Comparison of ENCODE assay signal across 27 cellular contexts in genomic region chr7:19097165-19097885, GRCh38. TPM values are rescaled to one million over a fixed set of nuclear protein-coding genes. Genes with fewer than 3 reads are reported as not detected.
"Had no signal": no experiment of that assay in that cellular context is flagged by ENCODE, and none has a peak within 500 bp of the region (broad histone marks: within the 10 kb centered on the region; RNA-seq: fewer than 3 reads in every experiment).

No MANE protein-coding gene starts in this region.

- H3K36me3 ChIP-seq: adrenal gland, gastrocnemius medialis, right lobe of liver, thoracic aorta, upper lobe of left lung, WERI-Rb-1 had no signal

- H3K27me3 ChIP-seq: upper lobe of left lung had no signal

- H3K9me3 ChIP-seq: adrenal gland, gastrocnemius medialis, mucosa of descending colon, right lobe of liver, thoracic aorta, upper lobe of left lung had no signal

- FAIRE-seq: astrocyte had no signal

- H3K4me3 ChIP-seq: adrenal gland, gastrocnemius medialis, mucosa of descending colon, right lobe of liver, thoracic aorta, upper lobe of left lung had no signal

- H3K4me3 Mint-ChIP-seq: activated CD8-positive, alpha-beta T cell treated with anti-CD3 and anti-CD28 coated beads, Interleukin-2, amount 10 ng/mL, durations not matched to agents 7 days and 5 days; activated naive CD4-positive, alpha-beta T cell treated with anti-CD3 and anti-CD28 coated beads, Interleukin-2, amount 50 U/mL, for 24 hours; activated T-helper 1 cell treated with anti-CD3 and anti-CD28 coated beads, Interleukin-12 subunit alpha, Interleukin-12 subunit beta, Interleukin-2, Interleukin-4 antibody, amounts not matched to agents 30 ng/mL and 10 ng/mL and 1 ng/mL, durations not matched to agents 14 hours and 24 hours and 36 hours; memory B cell; nephron progenitor cell had no signal

- H3K4me1 Mint-ChIP-seq: activated naive CD4-positive, alpha-beta T cell treated with anti-CD3 and anti-CD28 coated beads, Interleukin-2, amount 50 U/mL, for 24 hours; memory B cell; nephron progenitor cell had no signal

- H3K36me3 Mint-ChIP-seq: activated naive CD4-positive, alpha-beta T cell treated with anti-CD3 and anti-CD28 coated beads, Interleukin-2, amount 50 U/mL, for 24 hours; memory B cell had no signal

- H3K4me1 ChIP-seq: adrenal gland, gastrocnemius medialis, right lobe of liver, upper lobe of left lung had no signal

- DNase-seq: activated CD4-positive, alpha-beta T cell treated with anti-CD3 and anti-CD28 coated beads, Interleukin-2, amount 50 U/mL, for 1 hour; activated CD4-positive, CD25-positive, alpha-beta regulatory T cell treated with anti-CD3 and anti-CD28 coated beads, Interleukin-2, amount 50 U/mL, for 72 hours; activated CD8-positive, alpha-beta T cell treated with anti-CD3 and anti-CD28 coated beads, Interleukin-2, amount 10 ng/mL, durations not matched to agents 7 days and 5 days; activated gamma-delta T cell; adrenal gland; central memory CD4-positive, alpha-beta T cell; dermis blood vessel endothelial cell; effector CD8-positive, alpha-beta T cell; gastrocnemius medialis; hippocampal formation; islet precursor cell; left cardiac atrium; mucosa of descending colon; nephron progenitor cell; right lobe of liver; stimulated activated CD4-positive, alpha-beta T cell treated with anti-CD3 and anti-CD28 coated beads, Interleukin-4, amount 100 ng/mL, for 1 hour; stimulated activated naive CD4-positive, alpha-beta T cell; T-helper 1 cell; upper lobe of left lung; WERI-Rb-1 had no signal

- H3K9me3 Mint-ChIP-seq: activated naive CD4-positive, alpha-beta T cell treated with anti-CD3 and anti-CD28 coated beads, Interleukin-2, amount 50 U/mL, for 24 hours; activated T-helper 1 cell treated with anti-CD3 and anti-CD28 coated beads, Interleukin-12 subunit alpha, Interleukin-12 subunit beta, Interleukin-2, Interleukin-4 antibody, amounts not matched to agents 30 ng/mL and 10 ng/mL and 1 ng/mL, durations not matched to agents 14 hours and 24 hours and 36 hours; memory B cell; nephron progenitor cell had no signal

- H3K27ac Mint-ChIP-seq: activated CD8-positive, alpha-beta T cell treated with anti-CD3 and anti-CD28 coated beads, Interleukin-2, amount 10 ng/mL, durations not matched to agents 7 days and 5 days; activated naive CD4-positive, alpha-beta T cell treated with anti-CD3 and anti-CD28 coated beads, Interleukin-2, amount 50 U/mL, for 24 hours; activated T-helper 1 cell treated with anti-CD3 and anti-CD28 coated beads, Interleukin-12 subunit alpha, Interleukin-12 subunit beta, Interleukin-2, Interleukin-4 antibody, amounts not matched to agents 30 ng/mL and 10 ng/mL and 1 ng/mL, durations not matched to agents 14 hours and 24 hours and 36 hours; memory B cell; nephron progenitor cell had no signal

- H3K27ac ChIP-seq: adrenal gland, gastrocnemius medialis, right lobe of liver, thoracic aorta, upper lobe of left lung, WERI-Rb-1 had no signal

RNA-seq across cellular contexts. Expression of gene TWIST1, which starts 20.1 kb away (rescaled TPM):
- total RNA-seq: activated CD8-positive, alpha-beta T cell treated with anti-CD3 and anti-CD28 coated beads, Interleukin-2, amount 10 ng/mL, durations not matched to agents 7 days and 5 days; dermis blood vessel endothelial cell had no signal

RNA-seq across cellular contexts. Expression of gene FERD3L, which starts 47.9 kb away (rescaled TPM):
- total RNA-seq: activated CD8-positive, alpha-beta T cell treated with anti-CD3 and anti-CD28 coated beads, Interleukin-2, amount 10 ng/mL, durations not matched to agents 7 days and 5 days; activated T-helper 1 cell treated with anti-CD3 and anti-CD28 coated beads, Interleukin-12 subunit alpha, Interleukin-12 subunit beta, Interleukin-2, Interleukin-4 antibody, amounts not matched to agents 30 ng/mL and 10 ng/mL and 1 ng/mL, durations not matched to agents 14 hours and 24 hours and 36 hours; adrenal gland; astrocyte; dermis blood vessel endothelial cell; gastrocnemius medialis; left cardiac atrium; liver; mucosa of descending colon; right lobe of liver; thoracic aorta; upper lobe of left lung had no signal
- polyA plus RNA-seq: adrenal gland, esophagus, liver had no signal
